ENCODE assay signal across 8 cellular contexts in genomic region chr19:16660763-16661479, GRCh38. TPM values are rescaled to one million over a fixed set of nuclear protein-coding genes. Genes with fewer than 3 reads are reported as not detected.
DNase-seq lines count a peak whose midpoint lies in the region; ATAC-seq, FAIRE-seq and TF ChIP-seq lines count a peak whose summit lies in the region.

Gene TMEM38A (plus strand): TSS chr19:16661139. CDS start chr19:16661218, 79 bp downstream.

- H3K27me3 ChIP-seq in neural cell (ENCODE audit: insufficient read depth, low read depth, low read length) = peaks cover 12% of the 10 kb centered on the region
- H3K27me3 ChIP-seq in upper lobe of right lung = no peaks in the 10 kb centered on the region

- H3K9me3 ChIP-seq in neural cell (ENCODE audit: low read length) (no peaks in the 10 kb centered on the region), upper lobe of right lung (no peaks in the 10 kb centered on the region)

- no peaks in the 10 kb centered on the region for H3F3A ChIP-seq in neural cell (ENCODE audit: insufficient read depth, low read length, poor library complexity, severe bottlenecking)

- peak within 1 kb of the TSS; percentile 95 for H2AFZ ChIP-seq in neural cell (ENCODE audit: low read depth, low read length)

- no peak for FAIRE-seq in GM19239 (lab: Jason Lieb, UNC)

- H3K36me3 ChIP-seq in neural cell (ENCODE audit: insufficient read depth, low read length) (no peaks in the 10 kb centered on the region), upper lobe of right lung (peaks cover 30% of the 10 kb centered on the region)

- peak within 1 kb of the TSS; percentile 93 for H3K9ac ChIP-seq in neural cell (ENCODE audit: low read length)

- intact Hi-C loops in upper lobe of right lung (cut with DNase I) = no loop called here

- no peak for TF ChIP-seq CTCF in fibroblast of mammary gland (conservative IDR thresholded peaks at IDR 0.05; ENCODE audit: control insufficient read depth, insufficient read depth, low read depth, low read length)
- TF ChIP-seq CTCF in neural cell (IDR thresholded peaks at IDR 0.05; ENCODE audit: poor library complexity, severe bottlenecking) = no peak
- TF ChIP-seq CTCF in upper lobe of right lung (IDR thresholded peaks at IDR 0.05) = no peak

- peak within 1 kb of the TSS; percentile 75 for H3K4me3 ChIP-seq in fibroblast of mammary gland (ENCODE audit: control insufficient read depth, low read depth, low read length)
- H3K4me3 ChIP-seq in neural cell (ENCODE audit: low read length) = peak within 1 kb of the TSS; percentile 93
- H3K4me3 ChIP-seq in upper lobe of right lung = peak within 1 kb of the TSS; percentile 62

- TF ChIP-seq RAD21 in neural cell (conservative IDR thresholded peaks at IDR 0.05) = no peak

- H3K4me2 ChIP-seq in neural cell (ENCODE audit: low read length) = peak within 1 kb of the TSS; percentile 90

- H3K27ac ChIP-seq in neural cell (ENCODE audit: low read length) (peak within 1 kb of the TSS; percentile 97), upper lobe of right lung (peak within 1 kb of the TSS; percentile 87)

- no peaks in the 10 kb centered on the region for H4K20me1 ChIP-seq in neural cell (ENCODE audit: insufficient read depth)

- H3K9me2 ChIP-seq in neural cell (ENCODE audit: insufficient read depth, low read length) = no peaks in the 10 kb centered on the region

- H3K4me1 ChIP-seq in upper lobe of right lung = peaks cover 20% of the 10 kb centered on the region

- ATAC-seq in upper lobe of right lung = peak; percentile 50

- H3K79me2 ChIP-seq in neural cell (replicated peaks; ENCODE audit: insufficient read depth, low read length) = peaks cover 19% of the 10 kb centered on the region

- DNase-seq in AG08395 (ENCODE audit: low spot score) (peak; percentile 34), GM19239 (ENCODE audit: insufficient read length, low spot score) (peak; percentile 19), NCI-H146 treated with DMSO at 0.1 percent for 48 hours (lab: John Stamatoyannopoulos, UW; ENCODE audit: unreplicated experiment) (peak; percentile 24), fibroblast of mammary gland (ENCODE audit: low read depth) (no peak), upper lobe of right lung (peak; percentile 78), NCI-H226 (no peak)
- peak; percentile 43 to 57 for DNase-seq in activated T-cell treated with anti-CD3 and anti-CD28 coated beads, Interleukin-2, amount 50 U/mL, for 48 hours

- no peak for TF ChIP-seq EP300 in neural cell (conservative IDR thresholded peaks at IDR 0.05; ENCODE audit: poor library complexity, severe bottlenecking)

TF ChIP-seq in neural cell, 6 proteins besides CTCF, POLR2A, EP300 and RAD21:
- no peak for TF ChIP-seq REST (IDR thresholded peaks at IDR 0.05; ENCODE audit: borderline replicate concordance)
- no peak for TF ChIP-seq SMC3 (conservative IDR thresholded peaks at IDR 0.05; ENCODE audit: poor library complexity)
- TF ChIP-seq TAF1 (IDR thresholded peaks at IDR 0.05; ENCODE audit: low read depth) = no peak
- no peak for TF ChIP-seq EZH2 (IDR thresholded peaks at IDR 0.05; ENCODE audit: borderline replicate concordance, insufficient read depth, low read length, poor library complexity, severe bottlenecking)
- TF ChIP-seq MXI1 (conservative IDR thresholded peaks at IDR 0.05; ENCODE audit: poor library complexity, severe bottlenecking) = no peak
- no peak for TF ChIP-seq POLR2AphosphoS5 (IDR thresholded peaks at IDR 0.05)

RNA-seq across cellular contexts. Expression of gene TMEM38A, which starts in this region (rescaled TPM):
- 8.6 and 11.2 TPM in 2 replicates for polyA plus RNA-seq in neural cell
- 8.8 and 10.7 TPM in 2 replicates for polyA minus RNA-seq in neural cell
- total RNA-seq in upper lobe of right lung = 5.1 TPM

Comparison
In these comparisons a context has a peak if more than half of its experiments do, and no peak if none do; other contexts are left out.
1. DNase-seq: peak in AG08395 (single experiment), GM19239 (single experiment), NCI-H146 treated with DMSO at 0.1 percent for 48 hours (single experiment), activated T-cell treated with anti-CD3 and anti-CD28 coated beads, Interleukin-2, amount 50 U/mL, for 48 hours (2 of 2) and upper lobe of right lung (single experiment); none in fibroblast of mammary gland (single experiment) and NCI-H226 (single experiment).
2. Peak in every context shown above with its lines, with median percentiles within 50 percentile points of each other: H3K4me3 ChIP-seq.